ENCODE assay signal across 11 cellular contexts in genomic region chr7:73971315-73971700, GRCh38. TPM values are rescaled to one million over a fixed set of nuclear protein-coding genes. Genes with fewer than 3 reads are reported as not detected.
A peak's percentile ranks its signal among the peaks of the same experiment; 100 is the strongest.
DNase-seq lines count a peak whose midpoint lies in the region; ATAC-seq and TF ChIP-seq lines count a peak whose summit lies in the region.
"Had no signal": no experiment of that assay in that cellular context is flagged by ENCODE, and none has a peak within 500 bp of the region (broad histone marks: within the 10 kb centered on the region; RNA-seq: fewer than 3 reads in every experiment).

No MANE protein-coding gene starts in this region.

- peak; percentile 81 for DNase-seq in GM10266 (ENCODE audit: extremely low spot score)
- no peak for DNase-seq in activated naive CD8-positive, alpha-beta T cell treated with anti-CD3 and anti-CD28 coated beads, Interleukin-2, amount 50 U/mL, for 24 hours
- DNase-seq in left lobe of liver (ENCODE audit: low spot score): no peak
- DNase-seq in mucosa of gallbladder (ENCODE audit: low spot score): no peak
- no peak for DNase-seq in cerebellar cortex (ENCODE audit: low spot score)
- DNase-seq: DMS79 treated with DMSO at 0.1 percent for 48 hours; effector CD8-positive, alpha-beta T cell; SHP77 had no signal

- no peaks in the 10 kb centered on the region for H3K36me3 Mint-ChIP-seq in activated naive CD8-positive, alpha-beta T cell treated with anti-CD3 and anti-CD28 coated beads, Interleukin-2, amount 50 U/mL, for 24 hours (ENCODE audit: low read depth)

- TF ChIP-seq CTCF in GM10266 (IDR thresholded peaks at IDR 0.05; ENCODE audit: control insufficient read depth, insufficient read depth, low read depth, missing control alignments): no peak

- no peaks in the 10 kb centered on the region for H3K9me3 Mint-ChIP-seq in activated naive CD8-positive, alpha-beta T cell treated with anti-CD3 and anti-CD28 coated beads, Interleukin-2, amount 50 U/mL, for 24 hours

- H3K27ac Mint-ChIP-seq in activated naive CD8-positive, alpha-beta T cell treated with anti-CD3 and anti-CD28 coated beads, Interleukin-2, amount 50 U/mL, for 24 hours: no peak overlapping the region

- no peaks in the 10 kb centered on the region for H3K27me3 Mint-ChIP-seq in activated naive CD8-positive, alpha-beta T cell treated with anti-CD3 and anti-CD28 coated beads, Interleukin-2, amount 50 U/mL, for 24 hours

- H3K4me1 Mint-ChIP-seq in activated naive CD8-positive, alpha-beta T cell treated with anti-CD3 and anti-CD28 coated beads, Interleukin-2, amount 50 U/mL, for 24 hours: peaks cover 3% of the 10 kb centered on the region

- no peak overlapping the region for H3K4me3 Mint-ChIP-seq in activated naive CD8-positive, alpha-beta T cell treated with anti-CD3 and anti-CD28 coated beads, Interleukin-2, amount 50 U/mL, for 24 hours

- ATAC-seq in GM19351 (IDR thresholded peaks at IDR 0.05; ENCODE audit: unreplicated experiment): peak; percentile 96
- peak; percentile 66 for ATAC-seq in HG03378 (IDR thresholded peaks at IDR 0.05; ENCODE audit: unreplicated experiment)
- peak; percentile 47 for ATAC-seq in activated naive CD8-positive, alpha-beta T cell treated with anti-CD3 and anti-CD28 coated beads, Interleukin-2, amount 50 U/mL, for 24 hours
- no peak for ATAC-seq in left lobe of liver
- ATAC-seq in HG03571 (IDR thresholded peaks at IDR 0.05; ENCODE audit: unreplicated experiment): no peak

RNA-seq across cellular contexts. Expression of gene ELN, which starts 56.7 kb away (rescaled TPM):
- total RNA-seq in left lobe of liver (8.1 TPM), mucosa of gallbladder (70.3 TPM)

Comparison
In these comparisons a context has a peak if more than half of its experiments do, and no peak if none do; other contexts are left out.
1. ATAC-seq: peak in GM19351 (single experiment), HG03378 (single experiment) and activated naive CD8-positive, alpha-beta T cell treated with anti-CD3 and anti-CD28 coated beads, Interleukin-2, amount 50 U/mL, for 24 hours (single experiment); none in left lobe of liver (single experiment) and HG03571 (single experiment).